In genomic region chr5:57693488-57694305, GRCh38 we compare ENCODE assay signal across 9 cellular contexts.
DNase-seq lines count a peak whose midpoint lies in the region; ATAC-seq and TF ChIP-seq lines count a peak whose summit lies in the region.
"Had no signal": no experiment of that assay in that cellular context is flagged by ENCODE, and none has a peak within 500 bp of the region (broad histone marks: within the 10 kb centered on the region; RNA-seq: fewer than 3 reads in every experiment).

No MANE protein-coding gene starts in this region.

- H4K20me1 ChIP-seq in smooth muscle cell (ENCODE audit: low read depth) = no peaks in the 10 kb centered on the region

- 0 out of 2 replicates have a peak overlapping the region, but pooled peaks have one; percentile 9 for H3K27ac ChIP-seq in HUES64 (ENCODE audit: low read depth, low read length)
- H3K27ac ChIP-seq in brain microvascular endothelial cell = peak overlapping the region; percentile 97
- peak overlapping the region; percentile 77 for H3K27ac ChIP-seq in smooth muscle cell (ENCODE audit: low read depth)
- H3K27ac ChIP-seq: VCaP had no signal

- H3K4me1 ChIP-seq in HUES64 (ENCODE audit: insufficient read depth, low read length) = peaks cover 39% of the 10 kb centered on the region
- peaks cover 20% of the 10 kb centered on the region for H3K4me1 ChIP-seq in smooth muscle cell (ENCODE audit: low read depth)

- H3K27me3 ChIP-seq in HUES64 (ENCODE audit: insufficient read depth, low read length) = no peaks in the 10 kb centered on the region
- H3K27me3 ChIP-seq in brain microvascular endothelial cell (replicated peaks) = no peaks in the 10 kb centered on the region
- no peaks in the 10 kb centered on the region for H3K27me3 ChIP-seq in smooth muscle cell (ENCODE audit: low read depth)

- no peaks in the 10 kb centered on the region for H3K79me2 ChIP-seq in smooth muscle cell (ENCODE audit: low read depth)

- peak overlapping the region; percentile 68 for H3K4me2 ChIP-seq in smooth muscle cell

- H3K4me3 ChIP-seq in HUES64 (ENCODE audit: low read length) = no peak overlapping the region
- H3K4me3 ChIP-seq in brain microvascular endothelial cell (ENCODE audit: low read depth, low read length) = no peak overlapping the region
- no peak overlapping the region for H3K4me3 ChIP-seq in smooth muscle cell

- H3F3A ChIP-seq in smooth muscle cell (ENCODE audit: low read depth) = peaks cover 26% of the 10 kb centered on the region

- peak overlapping the region; percentile 64 for H2AFZ ChIP-seq in smooth muscle cell (ENCODE audit: low read depth)

- in situ Hi-C loops in brain microvascular endothelial cell (cut with HindIII; ENCODE audit: low pct_ligation_motif_present, low sequenced_read_pairs) = no loop called here

- TF ChIP-seq CTCF in brain microvascular endothelial cell (IDR thresholded peaks at IDR 0.05; ENCODE audit: low read depth, low read length, missing control alignments) (no peak), smooth muscle cell (IDR thresholded peaks at IDR 0.05; ENCODE audit: borderline replicate concordance, insufficient read depth, poor library complexity, severe bottlenecking) (no peak)

- no peak for ATAC-seq in GM21390 (IDR thresholded peaks at IDR 0.05; ENCODE audit: unreplicated experiment)

- no peak overlapping the region for H3K9ac ChIP-seq in HUES64 (ENCODE audit: low read depth, low read length)
- no peak overlapping the region for H3K9ac ChIP-seq in smooth muscle cell (ENCODE audit: low read depth)

- H3K36me3 ChIP-seq in HUES64 (ENCODE audit: insufficient read depth, low read length) (no peaks in the 10 kb centered on the region), brain microvascular endothelial cell (replicated peaks) (no peaks in the 10 kb centered on the region), smooth muscle cell (ENCODE audit: low read depth) (no peaks in the 10 kb centered on the region)

- H3K9me3 ChIP-seq in HUES64 (ENCODE audit: insufficient read depth, low read depth, low read length) (no peaks in the 10 kb centered on the region), smooth muscle cell (replicated peaks; ENCODE audit: low read depth) (no peaks in the 10 kb centered on the region)
- H3K9me3 ChIP-seq: Caco-2 had no signal

- 83% methylated on average over 8 of the region's 8 CpGs for WGBS in HUES64
- WGBS in smooth muscle cell (ENCODE audit: low lambda C conversion rate) = 47% methylated on average over 8 of the region's 8 CpGs

- DNase-seq in brain microvascular endothelial cell (no peak), iris pigment epithelial cell (ENCODE audit: low read depth) (peak; percentile 54), smooth muscle cell (lab: John Stamatoyannopoulos, UW; ENCODE audit: unreplicated experiment) (no peak), pons (ENCODE audit: low spot score) (no peak)
- no peak for DNase-seq in stimulated activated CD4-positive, alpha-beta T cell treated with anti-CD3 and anti-CD28 coated beads, Interleukin-4, amount 100 ng/mL, for 1 hour

Comparison
In these comparisons a context has a peak if more than half of its experiments do, and no peak if none do; other contexts are left out.
1. H3K27ac ChIP-seq: peak in every context shown above with its lines; median percentile 97 in brain microvascular endothelial cell; 77 in smooth muscle cell; 9 in HUES64.